ENCODE assay signal across 14 cellular contexts in the genomic region with DNA sequence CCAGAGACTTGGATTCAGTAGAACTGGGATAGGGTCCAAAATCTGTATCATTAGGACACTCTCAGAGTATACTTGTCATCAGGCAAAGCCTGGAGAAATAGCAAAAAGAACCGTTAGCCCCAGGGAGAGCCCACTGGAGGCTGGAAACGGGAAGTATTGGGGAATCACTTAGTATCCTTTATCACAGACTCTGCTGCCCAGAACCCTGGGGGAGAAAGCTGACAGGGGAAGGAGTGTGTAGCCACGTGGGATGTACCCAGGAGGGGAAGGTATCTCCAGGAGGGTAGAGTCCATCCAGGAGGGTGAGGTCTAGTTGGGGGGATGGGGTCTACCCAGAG.
DNase-seq lines count a peak whose midpoint lies in the region; ATAC-seq and TF ChIP-seq lines count a peak whose summit lies in the region.
"Had no signal": no experiment of that assay in that cellular context is flagged by ENCODE, and none has a peak within 500 bp of the region (broad histone marks: within the 10 kb centered on the region; RNA-seq: fewer than 3 reads in every experiment).

No MANE protein-coding gene starts in this region.

- intact Hi-C loops in upper lobe of right lung (cut with DNase I), result no loop called here

- no peak for DNase-seq in activated naive CD8-positive, alpha-beta T cell treated with anti-CD3 and anti-CD28 coated beads, Interleukin-2, amount 10 ng/mL, durations not matched to agents 7 days and 5 days
- no peak for DNase-seq in activated naive CD8-positive, alpha-beta T cell treated with anti-CD3 and anti-CD28 coated beads, Interleukin-2, amount 50 U/mL, for 24 hours
- DNase-seq in upper lobe of right lung (no peak), HuH-7.5 (ENCODE audit: low spot score) (no peak)
- DNase-seq: activated CD4-positive, alpha-beta T cell treated with anti-CD3 and anti-CD28 coated beads for 1 hour; DND-41; HCEC 1CT; NCI-H1694; NCI-H774 had no signal

- H3K9ac ChIP-seq in mucosa of rectum (ENCODE audit: low read depth in 1 of 2, low read length in 2 of 2), result peak overlapping the region; percentile 58 to 60

- H3K4me1 ChIP-seq in esophagus (ENCODE audit: control insufficient read depth in 2 of 2, insufficient read depth in 2 of 2, low read length in 1 of 2), result peaks cover 3 to 28% of the 10 kb centered on the region in 2 donors
- peaks cover 63 to 64% of the 10 kb centered on the region in 2 donors for H3K4me1 ChIP-seq in mucosa of rectum (ENCODE audit: control insufficient read depth in 2 of 2, insufficient read depth in 2 of 2, low read length in 2 of 2)
- H3K4me1 ChIP-seq in upper lobe of right lung, result peaks cover 38% of the 10 kb centered on the region

- TF ChIP-seq CTCF in upper lobe of right lung (IDR thresholded peaks at IDR 0.05), result no peak

- peaks cover 10% of the 10 kb centered on the region for H3K9me3 Mint-ChIP-seq in activated naive CD8-positive, alpha-beta T cell treated with anti-CD3 and anti-CD28 coated beads, Interleukin-2, amount 10 ng/mL, durations not matched to agents 7 days and 5 days
- H3K9me3 Mint-ChIP-seq in activated naive CD8-positive, alpha-beta T cell treated with anti-CD3 and anti-CD28 coated beads, Interleukin-2, amount 50 U/mL, for 24 hours, result no peaks in the 10 kb centered on the region
- H3K9me3 Mint-ChIP-seq: activated T-helper 17 cell treated with anti-CD3 and anti-CD28 coated beads, Interleukin-2, amount 50 U/mL, for 72 hours had no signal

- ATAC-seq in activated naive CD8-positive, alpha-beta T cell treated with anti-CD3 and anti-CD28 coated beads, Interleukin-2, amount 10 ng/mL, durations not matched to agents 7 days and 5 days (ENCODE audit: low read depth), result no peak
- ATAC-seq in activated naive CD8-positive, alpha-beta T cell treated with anti-CD3 and anti-CD28 coated beads, Interleukin-2, amount 50 U/mL, for 24 hours, result no peak
- ATAC-seq in upper lobe of right lung, result no peak
- ATAC-seq in HG03432 (IDR thresholded peaks at IDR 0.05; ENCODE audit: unreplicated experiment), result no peak
- ATAC-seq in GM19397 (IDR thresholded peaks at IDR 0.05; ENCODE audit: unreplicated experiment), result no peak
- ATAC-seq: activated T-helper 17 cell treated with anti-CD3 and anti-CD28 coated beads, Interleukin-2, amount 50 U/mL, for 72 hours had no signal

- H3K27me3 ChIP-seq in esophagus (ENCODE audit: control insufficient read depth in 1 of 2, insufficient read depth in 2 of 2, low read length in 2 of 2), result no peaks in the 10 kb centered on the region
- H3K27me3 ChIP-seq in mucosa of rectum (ENCODE audit: control insufficient read depth in 2 of 2, insufficient read depth in 2 of 2, low read length in 2 of 2), result no peaks in the 10 kb centered on the region
- no peaks in the 10 kb centered on the region for H3K27me3 ChIP-seq in upper lobe of right lung

- peak overlapping the region; percentile 59 for H3K27ac Mint-ChIP-seq in activated naive CD8-positive, alpha-beta T cell treated with anti-CD3 and anti-CD28 coated beads, Interleukin-2, amount 10 ng/mL, durations not matched to agents 7 days and 5 days
- no peak overlapping the region for H3K27ac Mint-ChIP-seq in activated naive CD8-positive, alpha-beta T cell treated with anti-CD3 and anti-CD28 coated beads, Interleukin-2, amount 50 U/mL, for 24 hours
- H3K27ac Mint-ChIP-seq: activated T-helper 17 cell treated with anti-CD3 and anti-CD28 coated beads, Interleukin-2, amount 50 U/mL, for 72 hours had no signal

- peak overlapping the region; percentile 93 to 97 for H3K27ac ChIP-seq in esophagus (ENCODE audit: low read depth in 2 of 2, low read length in 1 of 2)
- H3K27ac ChIP-seq in mucosa of rectum (ENCODE audit: low read depth in 2 of 2, low read length in 2 of 2), result peak overlapping the region; percentile 85 to 90
- H3K27ac ChIP-seq in upper lobe of right lung, result peak overlapping the region; percentile 86

- no peak overlapping the region for H3K4me3 Mint-ChIP-seq in activated naive CD8-positive, alpha-beta T cell treated with anti-CD3 and anti-CD28 coated beads, Interleukin-2, amount 10 ng/mL, durations not matched to agents 7 days and 5 days
- no peak overlapping the region for H3K4me3 Mint-ChIP-seq in activated naive CD8-positive, alpha-beta T cell treated with anti-CD3 and anti-CD28 coated beads, Interleukin-2, amount 50 U/mL, for 24 hours
- H3K4me3 Mint-ChIP-seq: activated T-helper 17 cell treated with anti-CD3 and anti-CD28 coated beads, Interleukin-2, amount 50 U/mL, for 72 hours had no signal

- H3K27me3 Mint-ChIP-seq in activated naive CD8-positive, alpha-beta T cell treated with anti-CD3 and anti-CD28 coated beads, Interleukin-2, amount 10 ng/mL, durations not matched to agents 7 days and 5 days, result peaks cover 9% of the 10 kb centered on the region
- peaks cover 10% of the 10 kb centered on the region for H3K27me3 Mint-ChIP-seq in activated naive CD8-positive, alpha-beta T cell treated with anti-CD3 and anti-CD28 coated beads, Interleukin-2, amount 50 U/mL, for 24 hours

- H3K4me3 ChIP-seq in esophagus (ENCODE audit: low read depth in 1 of 2, low read length in 2 of 2), result no peak overlapping the region
- peak overlapping the region in 1 of 2 donors; percentile 20 for H3K4me3 ChIP-seq in mucosa of rectum (ENCODE audit: low read length in 2 of 2)
- H3K4me3 ChIP-seq in upper lobe of right lung, result no peak overlapping the region

- WGBS in esophagus, 2 donors, result 34 to 37% methylated on average over 3 of the region's 3 CpGs

- H3K9me3 ChIP-seq in esophagus (ENCODE audit: control insufficient read depth in 2 of 2, insufficient read depth in 1 of 2, low read depth in 1 of 2, low read length in 1 of 2) (no peaks in the 10 kb centered on the region), mucosa of rectum (ENCODE audit: control insufficient read depth in 2 of 2, low read length in 2 of 2) (peaks cover 5 to 7% of the 10 kb centered on the region in 2 donors), upper lobe of right lung (no peaks in the 10 kb centered on the region)

- H3K36me3 ChIP-seq in esophagus (ENCODE audit: control insufficient read depth in 2 of 2, insufficient read depth in 2 of 2, low read length in 1 of 2), result no peaks in the 10 kb centered on the region
- H3K36me3 ChIP-seq in mucosa of rectum (ENCODE audit: control insufficient read depth in 2 of 2, insufficient read depth in 2 of 2, low read length in 2 of 2), result no peaks in the 10 kb centered on the region
- H3K36me3 ChIP-seq in upper lobe of right lung, result no peaks in the 10 kb centered on the region

- peaks cover 8% of the 10 kb centered on the region for H3K36me3 Mint-ChIP-seq in activated naive CD8-positive, alpha-beta T cell treated with anti-CD3 and anti-CD28 coated beads, Interleukin-2, amount 10 ng/mL, durations not matched to agents 7 days and 5 days
- H3K36me3 Mint-ChIP-seq in activated naive CD8-positive, alpha-beta T cell treated with anti-CD3 and anti-CD28 coated beads, Interleukin-2, amount 50 U/mL, for 24 hours (ENCODE audit: low read depth), result no peaks in the 10 kb centered on the region

- H3K4me1 Mint-ChIP-seq in activated naive CD8-positive, alpha-beta T cell treated with anti-CD3 and anti-CD28 coated beads, Interleukin-2, amount 10 ng/mL, durations not matched to agents 7 days and 5 days, result peaks cover 25% of the 10 kb centered on the region
- no peaks in the 10 kb centered on the region for H3K4me1 Mint-ChIP-seq in activated naive CD8-positive, alpha-beta T cell treated with anti-CD3 and anti-CD28 coated beads, Interleukin-2, amount 50 U/mL, for 24 hours
- H3K4me1 Mint-ChIP-seq: activated T-helper 17 cell treated with anti-CD3 and anti-CD28 coated beads, Interleukin-2, amount 50 U/mL, for 72 hours had no signal

- POLR2A ChIA-PET in activated naive CD8-positive, alpha-beta T cell treated with anti-CD3 and anti-CD28 coated beads, Interleukin-2, amount 10 ng/mL, durations not matched to agents 7 days and 5 days (lab: Charles Lee), result no interaction called here
